ENCODE assay signal across 18 cellular contexts in the genomic region with DNA sequence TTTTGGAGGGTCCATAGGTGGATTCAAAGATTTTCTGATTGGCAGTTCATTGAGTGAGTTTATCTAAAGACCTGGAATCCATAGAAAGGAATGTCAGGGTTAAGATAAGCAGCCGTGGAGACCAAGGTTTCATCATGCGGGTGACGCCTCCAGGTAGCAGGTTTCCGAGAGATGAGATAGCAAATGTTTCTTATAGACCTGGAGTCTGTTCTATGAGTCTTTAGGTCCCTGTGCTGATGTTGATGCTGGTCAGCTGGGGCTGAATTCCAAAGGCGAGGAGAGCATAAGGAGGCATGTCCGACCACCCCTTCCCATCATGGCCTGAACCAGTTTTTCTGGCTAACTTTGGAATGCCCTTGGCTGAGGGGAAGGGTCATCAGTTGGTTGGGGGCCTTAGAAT.
DNase-seq lines count a peak whose midpoint lies in the region; ATAC-seq, FAIRE-seq and TF ChIP-seq lines count a peak whose summit lies in the region.
"Had no signal": no experiment of that assay in that cellular context is flagged by ENCODE, and none has a peak within 500 bp of the region (broad histone marks: within the 10 kb centered on the region; RNA-seq: fewer than 3 reads in every experiment).

No MANE protein-coding gene starts in this region.

- no peaks in the 10 kb centered on the region for H3K9me3 ChIP-seq in endodermal cell (ENCODE audit: control insufficient read depth, low read length)
- H3K9me3 ChIP-seq in kidney (ENCODE audit: control insufficient read depth in 1 of 2, low read length in 2 of 2) = no peaks in the 10 kb centered on the region
- H3K9me3 ChIP-seq: BLaER1, HAP-1 had no signal

- no peaks in the 10 kb centered on the region for H3K27me3 ChIP-seq in endodermal cell (ENCODE audit: control insufficient read depth, insufficient read depth, low read length, poor library complexity, severe bottlenecking)
- H3K27me3 ChIP-seq: BLaER1 had no signal

- H3K4me1 ChIP-seq in endodermal cell (ENCODE audit: control insufficient read depth, insufficient read depth, low read length) = peaks cover 12% of the 10 kb centered on the region
- H3K4me1 ChIP-seq in kidney (ENCODE audit: control insufficient read depth in 1 of 2, insufficient read depth in 1 of 2, low read depth in 1 of 2, low read length in 2 of 2) = peaks cover 0 to 7% of the 10 kb centered on the region in 2 donors

- intact Hi-C loops in kidney (cut with DNase I) = no loop called here

- no peak overlapping the region for H3K9ac ChIP-seq in endodermal cell (ENCODE audit: extremely low read depth, low read length, poor library complexity, severe bottlenecking)
- no peak overlapping the region for H3K9ac ChIP-seq in kidney (ENCODE audit: low read length in 2 of 2)
- H3K9ac ChIP-seq: BLaER1, GM23248 had no signal

- FAIRE-seq in kidney (lab: Jason Lieb, UNC) = no peak
- FAIRE-seq: GM18507 had no signal

- TF ChIP-seq CTCF in endodermal cell (conservative IDR thresholded peaks at IDR 0.05) = no peak
- TF ChIP-seq CTCF in GM13976 (IDR thresholded peaks at IDR 0.05; ENCODE audit: borderline replicate concordance, control extremely low read depth, extremely low read depth, insufficient read depth, missing control alignments) = no peak
- no peak for TF ChIP-seq CTCF in mesothelial cell of epicardium (IDR thresholded peaks at IDR 0.05; ENCODE audit: unreplicated experiment)
- no peak for TF ChIP-seq CTCF in kidney (IDR thresholded peaks at IDR 0.05; ENCODE audit: borderline replicate concordance, extremely low read depth, insufficient read depth)

- ATAC-seq in natural killer cell treated with Interleukin-12 subunit alpha and Interleukin-12 subunit beta and Interleukin-15 and Interleukin-18, amount 100 ng/mL, for 72 hours = no peak
- ATAC-seq in HG03439 (IDR thresholded peaks at IDR 0.05; ENCODE audit: unreplicated experiment) = no peak

- peak overlapping the region; percentile 82 for H3K27ac Mint-ChIP-seq in endodermal cell
- peak overlapping the region; percentile 8 to 13 for H3K27ac Mint-ChIP-seq in natural killer cell treated with Interleukin-12 subunit alpha and Interleukin-12 subunit beta and Interleukin-15 and Interleukin-18, amount 100 ng/mL, for 72 hours
- no peak overlapping the region for H3K27ac Mint-ChIP-seq in mesothelial cell of epicardium
- H3K27ac Mint-ChIP-seq: HFFc6 had no signal

- H3K36me3 ChIP-seq in endodermal cell (ENCODE audit: control insufficient read depth, insufficient read depth, low read length) (no peaks in the 10 kb centered on the region), kidney (ENCODE audit: control insufficient read depth in 1 of 2, insufficient read depth in 2 of 2, low read length in 2 of 2) (no peaks in the 10 kb centered on the region)
- H3K36me3 ChIP-seq: HAP-1 had no signal

- no peaks in the 10 kb centered on the region for H3K27me3 Mint-ChIP-seq in endodermal cell (ENCODE audit: insufficient read depth)
- H3K27me3 Mint-ChIP-seq in natural killer cell treated with Interleukin-12 subunit alpha and Interleukin-12 subunit beta and Interleukin-15 and Interleukin-18, amount 100 ng/mL, for 72 hours = no peaks in the 10 kb centered on the region
- no peaks in the 10 kb centered on the region for H3K27me3 Mint-ChIP-seq in mesothelial cell of epicardium (ENCODE audit: low read depth)

- 65 to 71% methylated on average over 3 to 6 of the region's 6 CpGs for WGBS in endodermal cell (ENCODE audit: insufficient coverage in 1 of 2, insufficient read length in 1 of 2), 2 experiments

- H3K4me3 ChIP-seq in endodermal cell (ENCODE audit: low read length) (no peak overlapping the region), kidney (ENCODE audit: low read length in 2 of 2) (no peak overlapping the region)
- H3K4me3 ChIP-seq: BLaER1, GM23248, HAP-1 had no signal

- H3K4me3 Mint-ChIP-seq in endodermal cell = no peak overlapping the region
- H3K4me3 Mint-ChIP-seq in natural killer cell treated with Interleukin-12 subunit alpha and Interleukin-12 subunit beta and Interleukin-15 and Interleukin-18, amount 100 ng/mL, for 72 hours = no peak overlapping the region
- no peak overlapping the region for H3K4me3 Mint-ChIP-seq in mesothelial cell of epicardium
- H3K4me3 Mint-ChIP-seq: HFFc6 had no signal

- in situ Hi-C loops in GM13976 (cut with MboI; ENCODE audit: low sequenced_read_pairs, unreplicated experiment) = no loop called here

- H3K9me3 Mint-ChIP-seq in endodermal cell (no peaks in the 10 kb centered on the region), mesothelial cell of epicardium (no peaks in the 10 kb centered on the region)
- no peaks in the 10 kb centered on the region for H3K9me3 Mint-ChIP-seq in natural killer cell treated with Interleukin-12 subunit alpha and Interleukin-12 subunit beta and Interleukin-15 and Interleukin-18, amount 100 ng/mL, for 72 hours
- H3K9me3 Mint-ChIP-seq: CD8-positive, alpha-beta memory T cell; HFFc6 had no signal

- DNase-seq in ELF-1 (ENCODE audit: low read depth, low spot score) (peak; percentile 62), NCI-H226 (peak; percentile 20), endodermal cell (peak; percentile 69), GM13976 (ENCODE audit: low spot score) (no peak), mesothelial cell of epicardium (ENCODE audit: low spot score in 2 of 2, unreplicated experiment in 2 of 2) (no peak), kidney (no peak)
- no peak for DNase-seq in natural killer cell treated with Interleukin-12 subunit alpha and Interleukin-12 subunit beta and Interleukin-15 and Interleukin-18, amount 100 ng/mL, for 72 hours (ENCODE audit: low spot score)
- DNase-seq: 8988T; AML-193; CD8-positive, alpha-beta memory T cell; DMS53; GM23248; HFFc6; IMR-90 had no signal

- H3K27ac ChIP-seq in endodermal cell (ENCODE audit: low read depth, low read length) (no peak overlapping the region), kidney (ENCODE audit: low read depth in 2 of 2, low read length in 2 of 2) (no peak overlapping the region)
- H3K27ac ChIP-seq: BLaER1, GM23248 had no signal

- H3K4me1 Mint-ChIP-seq in endodermal cell (peaks cover 49% of the 10 kb centered on the region), mesothelial cell of epicardium (peaks cover 11% of the 10 kb centered on the region)
- peaks cover 29 to 47% of the 10 kb centered on the region in 2 donors for H3K4me1 Mint-ChIP-seq in natural killer cell treated with Interleukin-12 subunit alpha and Interleukin-12 subunit beta and Interleukin-15 and Interleukin-18, amount 100 ng/mL, for 72 hours (ENCODE audit: low read depth in 2 of 2)

- H3K36me3 Mint-ChIP-seq in endodermal cell (ENCODE audit: low read depth) (peaks cover 16% of the 10 kb centered on the region), mesothelial cell of epicardium (no peaks in the 10 kb centered on the region)
- no peaks in the 10 kb centered on the region for H3K36me3 Mint-ChIP-seq in natural killer cell treated with Interleukin-12 subunit alpha and Interleukin-12 subunit beta and Interleukin-15 and Interleukin-18, amount 100 ng/mL, for 72 hours

Comparison
In these comparisons a context has a peak if more than half of its experiments do, and no peak if none do; other contexts are left out.
1. DNase-seq: peak in ELF-1 (single experiment), NCI-H226 (single experiment) and endodermal cell (single experiment); none in natural killer cell treated with Interleukin-12 subunit alpha and Interleukin-12 subunit beta and Interleukin-15 and Interleukin-18, amount 100 ng/mL, for 72 hours (single experiment), GM13976 (single experiment), mesothelial cell of epicardium (0 of 2) and kidney (single experiment).